Comparison of ENCODE assay signal across 10 cellular contexts in the genomic region with DNA sequence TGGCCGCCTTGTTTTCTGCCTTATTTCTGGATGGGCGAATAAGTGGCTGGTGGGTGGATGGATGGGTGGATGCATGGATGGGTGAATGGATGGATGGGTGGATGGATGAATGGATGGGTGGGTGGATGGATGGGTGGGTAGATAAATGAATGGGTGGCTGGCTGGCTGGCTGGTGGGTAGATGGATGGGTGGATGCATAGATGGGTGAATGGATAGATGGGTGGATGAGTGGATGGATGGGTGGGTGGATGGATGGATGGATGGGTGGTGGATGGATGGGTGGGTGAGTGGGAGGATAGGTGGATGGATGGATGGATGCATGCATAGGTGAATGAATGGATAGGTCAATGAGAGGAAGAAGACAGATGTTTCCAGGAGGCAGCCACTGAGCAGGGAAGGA.
"Had no signal": no experiment of that assay in that cellular context is flagged by ENCODE, and none has a peak within 500 bp of the region (broad histone marks: within the 10 kb centered on the region; RNA-seq: fewer than 3 reads in every experiment).

No MANE protein-coding gene starts in this region.

- ATAC-seq: K562 had no signal

- H3K4me3 Mint-ChIP-seq: H9, HFFc6 had no signal

- H3K4me3 ChIP-seq: GM23248, K562 had no signal

- H3K27ac Mint-ChIP-seq: H9, HFFc6 had no signal

- FAIRE-seq: H54, K562 had no signal

- H2AFZ ChIP-seq: GM23248 had no signal

- H3K9ac ChIP-seq: GM23248 had no signal

- H3K27ac ChIP-seq: GM23248, HL-60 had no signal

- DNase-seq: GM23248, GOT3, H9, HCEC 1CT, HFFc6, IMR-90, KG1 had no signal
